Comparison of ENCODE assay signal across 3 cellular contexts in genomic region chr4:69060651-69061308, GRCh38.
TF ChIP-seq lines count a peak whose summit lies in the region.

No MANE protein-coding gene starts in this region.

TF ChIP-seq in HEK293T, 16 proteins besides CTCF, POLR2A, EP300 and RAD21 (continued from another document):
- TF ChIP-seq L3MBTL2 (conservative IDR thresholded peaks at IDR 0.05), result no peak
TF ChIP-seq in HEK293T: peak in this region for 0.

TF ChIP-seq in WTC11, 78 proteins besides CTCF, POLR2A, EP300 and RAD21:
- TF ChIP-seq E2F4 (CRISPR knock-in tag; IDR thresholded peaks at IDR 0.05; ENCODE audit: borderline replicate concordance, low read depth) (no peak), CREB1 (CRISPR knock-in tag; IDR thresholded peaks at IDR 0.05) (no peak), MLX (CRISPR knock-in tag; IDR thresholded peaks at IDR 0.05) (no peak), ZNF232 (CRISPR knock-in tag; IDR thresholded peaks at IDR 0.05) (no peak), ZNF532 (CRISPR knock-in tag; IDR thresholded peaks at IDR 0.05; ENCODE audit: borderline replicate concordance) (no peak), ZNF121 (CRISPR knock-in tag; IDR thresholded peaks at IDR 0.05) (no peak), ELF4 (CRISPR knock-in tag; IDR thresholded peaks at IDR 0.05; ENCODE audit: low read depth) (no peak)

TF ChIP-seq in HepG2, 621 proteins besides CTCF, POLR2A, EP300 and RAD21 (continued from another document and continues in another):
- no peak for TF ChIP-seq CENPT (CRISPR knock-in tag; IDR thresholded peaks at IDR 0.05; ENCODE audit: low read depth)
- TF ChIP-seq SMAD1 (CRISPR knock-in tag; IDR thresholded peaks at IDR 0.05; ENCODE audit: borderline replicate concordance, low read depth), result no peak
- TF ChIP-seq ZNF253 (CRISPR knock-in tag; IDR thresholded peaks at IDR 0.05; ENCODE audit: borderline replicate concordance), result no peak
- no peak for TF ChIP-seq ZNF33B (CRISPR knock-in tag; IDR thresholded peaks at IDR 0.05)
- TF ChIP-seq ZNF180 (CRISPR knock-in tag; IDR thresholded peaks at IDR 0.05; ENCODE audit: borderline replicate concordance, low read depth), result no peak
- TF ChIP-seq ZNF414 (CRISPR knock-in tag; IDR thresholded peaks at IDR 0.05), result no peak
- no peak for TF ChIP-seq ZNF225 (CRISPR knock-in tag; IDR thresholded peaks at IDR 0.05)
- TF ChIP-seq ELF4 (CRISPR knock-in tag; IDR thresholded peaks at IDR 0.05; ENCODE audit: borderline replicate concordance), result 0 out of 2 replicates have a peak, but pooled peaks have one; percentile 33
- 0 out of 2 replicates have a peak, but pooled peaks have one; percentile 24 for TF ChIP-seq TBX2 (CRISPR knock-in tag; IDR thresholded peaks at IDR 0.05; ENCODE audit: borderline replicate concordance)
- no peak for TF ChIP-seq ZNF768 (CRISPR knock-in tag; IDR thresholded peaks at IDR 0.05)
- TF ChIP-seq MED8 (CRISPR knock-in tag; IDR thresholded peaks at IDR 0.05; ENCODE audit: insufficient replicate concordance), result no peak
- TF ChIP-seq AGO1 (IDR thresholded peaks at IDR 0.05; ENCODE audit: low read depth, low read length, poor library complexity, severe bottlenecking), result no peak
- TF ChIP-seq IRF2 (CRISPR knock-in tag; IDR thresholded peaks at IDR 0.05), result no peak
- no peak for TF ChIP-seq ZNF446 (CRISPR knock-in tag; IDR thresholded peaks at IDR 0.05)
- TF ChIP-seq POLR2AphosphoS2 (IDR thresholded peaks at IDR 0.05; ENCODE audit: low read depth, low read length), result no peak
- TF ChIP-seq ZC3H4 (CRISPR knock-in tag; IDR thresholded peaks at IDR 0.05; ENCODE audit: borderline replicate concordance), result no peak
- no peak for TF ChIP-seq ZNF20 (CRISPR knock-in tag; IDR thresholded peaks at IDR 0.05)
- 0 out of 2 replicates have a peak, but pooled peaks have one; percentile 38 for TF ChIP-seq CREM (IDR thresholded peaks at IDR 0.05)
- no peak for TF ChIP-seq CREM (CRISPR knock-in tag; IDR thresholded peaks at IDR 0.05)
- peak; percentile 40; the same call in 1 of the 2 replicates for TF ChIP-seq GATAD2A (CRISPR knock-in tag; IDR thresholded peaks at IDR 0.05)
- TF ChIP-seq PAXIP1 (CRISPR knock-in tag; conservative IDR thresholded peaks at IDR 0.05), result peak; percentile 47; the same call in 1 of the 2 replicates
- TF ChIP-seq TEAD3 (CRISPR knock-in tag; optimal IDR thresholded peaks at IDR 0.05; ENCODE audit: borderline replicate concordance), result peak; percentile 7
- no peak for TF ChIP-seq ZBTB3 (CRISPR knock-in tag; IDR thresholded peaks at IDR 0.05; ENCODE audit: borderline replicate concordance, low read depth)
- TF ChIP-seq DDIT3 (CRISPR knock-in tag; IDR thresholded peaks at IDR 0.05), result no peak
- TF ChIP-seq ZNF318 (CRISPR knock-in tag; IDR thresholded peaks at IDR 0.05), result no peak
- TF ChIP-seq BATF2 (CRISPR knock-in tag; IDR thresholded peaks at IDR 0.05), result no peak
- no peak for TF ChIP-seq KDM5A (IDR thresholded peaks at IDR 0.05; ENCODE audit: borderline replicate concordance, low read length)
- no peak for TF ChIP-seq ZNF281 (CRISPR knock-in tag; IDR thresholded peaks at IDR 0.05; ENCODE audit: borderline replicate concordance)
- TF ChIP-seq ZBTB38 (CRISPR knock-in tag; IDR thresholded peaks at IDR 0.05), result no peak
- no peak for TF ChIP-seq HHEX (CRISPR knock-in tag; IDR thresholded peaks at IDR 0.05)
- no peak for TF ChIP-seq ZBTB21 (CRISPR knock-in tag; IDR thresholded peaks at IDR 0.05)
- no peak for TF ChIP-seq KDM4B (CRISPR knock-in tag; IDR thresholded peaks at IDR 0.05)
- 0 out of 2 replicates have a peak, but pooled peaks have one; percentile 15 for TF ChIP-seq ZNF788 (CRISPR knock-in tag; IDR thresholded peaks at IDR 0.05; ENCODE audit: borderline replicate concordance)
- no peak for TF ChIP-seq TEAD2 (CRISPR knock-in tag; IDR thresholded peaks at IDR 0.05)
- no peak for TF ChIP-seq NFRKB (IDR thresholded peaks at IDR 0.05)
- no peak for TF ChIP-seq TCF12 (IDR thresholded peaks at IDR 0.05)
- no peak for TF ChIP-seq TCF12 (CRISPR knock-in tag; IDR thresholded peaks at IDR 0.05)
- TF ChIP-seq ZNF615 (CRISPR knock-in tag; IDR thresholded peaks at IDR 0.05; ENCODE audit: borderline replicate concordance), result no peak
- TF ChIP-seq RARG (CRISPR knock-in tag; IDR thresholded peaks at IDR 0.05; ENCODE audit: low read depth), result no peak
- TF ChIP-seq ZNF3 (CRISPR knock-in tag; IDR thresholded peaks at IDR 0.05), result no peak
- peak; percentile 22; the same call in 1 of the 2 replicates for TF ChIP-seq HNF4A (CRISPR knock-in tag; IDR thresholded peaks at IDR 0.05)
- TF ChIP-seq IRX3 (CRISPR knock-in tag; IDR thresholded peaks at IDR 0.05; ENCODE audit: borderline replicate concordance, low read depth), result no peak
- TF ChIP-seq ZNF570 (CRISPR knock-in tag; IDR thresholded peaks at IDR 0.05; ENCODE audit: borderline replicate concordance), result no peak
